ENCODE assay signal across 8 cellular contexts in the genomic region with DNA sequence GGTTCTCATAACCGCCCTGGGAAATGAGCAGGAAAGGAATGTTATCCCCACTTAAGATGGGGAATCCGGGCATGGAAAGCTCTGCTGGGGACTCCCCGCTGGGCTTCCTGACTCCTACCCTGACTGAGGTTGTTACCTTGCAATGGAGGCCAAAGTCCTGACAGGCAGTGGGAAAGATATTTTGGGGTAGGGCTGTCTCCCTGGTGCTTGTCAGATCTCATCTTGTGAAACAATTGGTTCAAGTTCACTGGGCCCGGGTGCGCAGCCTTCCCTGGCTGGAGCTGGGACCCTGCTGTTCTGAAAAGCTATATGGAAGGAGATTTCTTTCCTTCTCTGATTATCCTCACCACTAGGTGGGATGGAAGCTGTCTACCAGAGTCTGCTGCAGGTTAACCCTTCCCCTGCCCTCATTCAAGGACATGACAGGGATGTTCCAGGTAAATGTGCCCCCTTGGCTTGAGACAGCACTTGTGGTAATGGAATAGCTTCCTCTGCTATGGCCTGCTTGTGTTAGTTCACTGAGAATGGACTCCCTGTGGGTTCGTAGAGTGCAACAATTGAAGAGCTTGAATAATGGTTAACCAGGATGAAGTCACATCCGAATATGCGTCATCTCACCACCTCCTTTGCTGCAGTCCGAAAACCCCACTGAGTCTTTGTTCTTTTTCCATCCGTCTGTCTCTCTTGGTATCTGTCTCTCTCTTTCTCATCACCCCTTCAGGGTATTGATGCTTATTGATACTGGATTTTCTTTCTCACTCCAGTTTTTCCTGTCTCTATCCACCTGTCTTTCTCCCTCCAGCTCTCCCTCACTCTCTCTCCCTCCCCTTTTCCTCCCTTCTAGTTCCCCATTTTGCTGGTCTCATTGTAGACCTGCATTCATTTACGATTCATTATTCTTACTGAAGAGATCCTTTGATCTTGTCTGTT.
A peak's percentile ranks its signal among the peaks of the same experiment; 100 is the strongest.
DNase-seq lines count a peak whose midpoint lies in the region; ATAC-seq and TF ChIP-seq lines count a peak whose summit lies in the region.

No MANE protein-coding gene starts in this region.

- peak; percentile 81 for DNase-seq in GM12865 (ENCODE audit: low read depth)
- DNase-seq in astrocyte of the cerebellum (ENCODE audit: low read depth) = peak; percentile 95
- DNase-seq in spleen = peak; percentile 49
- DNase-seq in RPMI8226 = no peak
- no peak for DNase-seq in OCI-M1 (lab: John Stamatoyannopoulos, UW)
- DNase-seq in RWPE1 (ENCODE audit: low spot score) = no peak

- in situ Hi-C loops in astrocyte of the cerebellum (cut with HindIII; ENCODE audit: low sequenced_read_pairs) = no loop called here

- CTCF ChIA-PET in RWPE1 (lab: Yijun Ruan, JAX) = interaction anchor here (0.5 kb wide), 1 partner anchor 100 kb away, joined by 7 read pairs; no protein-coding TSS in a partner anchor

- no peaks in the 10 kb centered on the region for H3K27me3 ChIP-seq in spleen (replicated peaks in 1 of 7)

- H3K4me3 ChIP-seq in GM12865 (ENCODE audit: low read depth, low read length) (no peak overlapping the region), astrocyte of the cerebellum (ENCODE audit: low read depth, low read length) (no peak overlapping the region), spleen (no peak overlapping the region)

- peak; percentile 38 for ATAC-seq in GM21367 (IDR thresholded peaks at IDR 0.05; ENCODE audit: unreplicated experiment)
- ATAC-seq in HG03571 (IDR thresholded peaks at IDR 0.05; ENCODE audit: unreplicated experiment) = peak; percentile 72

- peak overlapping the region in 1 of 8 donors; percentile 50 for H3K27ac ChIP-seq in spleen
- no peak overlapping the region for H3K27ac ChIP-seq in RWPE1

- no peaks in the 10 kb centered on the region for H3K36me3 ChIP-seq in spleen

- intact Hi-C loops in spleen (cut with DNase I; ENCODE audit: low total_unique reads) = no loop called here

- H3K4me1 ChIP-seq in spleen = peaks cover 7 to 31% (median 17%) of the 10 kb centered on the region in 6 donors

- POLR2A ChIA-PET in RWPE1 (lab: Yijun Ruan, JAX; ENCODE audit: low non-redundant PET) = no interaction called here

- no peak for TF ChIP-seq CTCF in GM12865 (IDR thresholded peaks at IDR 0.05; ENCODE audit: insufficient read depth, low read depth, low read length, missing control alignments)
- peak; percentile 26 for TF ChIP-seq CTCF in astrocyte of the cerebellum (IDR thresholded peaks at IDR 0.05; ENCODE audit: low read depth, low read length, missing control alignments)
- no peak for TF ChIP-seq CTCF in spleen (IDR thresholded peaks at IDR 0.05 in 8 of 11, conservative IDR thresholded peaks at IDR 0.05 in 3 of 11)
- no peak for TF ChIP-seq CTCF in RWPE1 (conservative IDR thresholded peaks at IDR 0.05; ENCODE audit: low read depth)

- no peaks in the 10 kb centered on the region for H3K9me3 ChIP-seq in spleen

- 72 to 77% (median 74%) methylated on average over 11 of the region's 11 CpGs for WGBS in spleen, 5 donors

- no peak for TF ChIP-seq POLR2A in spleen (IDR thresholded peaks at IDR 0.05)

Comparison
In these comparisons a context has a peak if more than half of its experiments do, and no peak if none do; other contexts are left out.
1. DNase-seq: peak in GM12865 (single experiment), astrocyte of the cerebellum (single experiment) and spleen (single experiment); none in RPMI8226 (single experiment), OCI-M1 (single experiment) and RWPE1 (single experiment).